Comparison of ENCODE assay signal across 8 cellular contexts in genomic region chrX:9708923-9709553, GRCh38. TPM values are rescaled to one million over a fixed set of nuclear protein-coding genes. Genes with fewer than 3 reads are reported as not detected.
DNase-seq lines count a peak whose midpoint lies in the region; ATAC-seq and TF ChIP-seq lines count a peak whose summit lies in the region.

No MANE protein-coding gene starts in this region.

- H3K4me1 Mint-ChIP-seq in H9, result peaks cover 5 to 7% of the 10 kb centered on the region in 2 experiments
- peaks cover 6% of the 10 kb centered on the region for H3K4me1 Mint-ChIP-seq in activated naive CD8-positive, alpha-beta T cell treated with anti-CD3 and anti-CD28 coated beads, Interleukin-2, amount 10 ng/mL, durations not matched to agents 7 days and 5 days

- no peak overlapping the region for H3K4me2 ChIP-seq in H9 (ENCODE audit: insufficient read depth, insufficient read length, low read length)

- no peak overlapping the region; a peak in 1 of 5 replicates for H3K4me3 Mint-ChIP-seq in H9
- H3K4me3 Mint-ChIP-seq in activated naive CD8-positive, alpha-beta T cell treated with anti-CD3 and anti-CD28 coated beads, Interleukin-2, amount 10 ng/mL, durations not matched to agents 7 days and 5 days, result no peak overlapping the region

- H4K91ac ChIP-seq in H9 (ENCODE audit: insufficient read length, low read depth, low read length), result no peak overlapping the region

- H2AK5ac ChIP-seq in H9 (ENCODE audit: insufficient read length, low read length), result no peak overlapping the region

- H3K79me1 ChIP-seq in H9 (ENCODE audit: insufficient read depth, low read depth, low read length, poor library complexity, severe bottlenecking), result no peaks in the 10 kb centered on the region

- H3K23me2 ChIP-seq in H9 (ENCODE audit: insufficient read length, low read depth, low read length, poor library complexity, severe bottlenecking), result no peaks in the 10 kb centered on the region

- H2AFZ ChIP-seq in H9 (ENCODE audit: low read length), result no peak overlapping the region

- no peak overlapping the region for H3K14ac ChIP-seq in H9 (ENCODE audit: insufficient read depth, low read length)

- no peaks in the 10 kb centered on the region for H4K20me1 ChIP-seq in H9 (ENCODE audit: control insufficient read depth, insufficient read depth, insufficient read length)

- H3K27me3 Mint-ChIP-seq in H9 (ENCODE audit: low read depth), result peaks cover under 1% of the 10 kb centered on the region; the same call in 1 of the 2 replicates
- H3K27me3 Mint-ChIP-seq in activated naive CD8-positive, alpha-beta T cell treated with anti-CD3 and anti-CD28 coated beads, Interleukin-2, amount 10 ng/mL, durations not matched to agents 7 days and 5 days, result no peaks in the 10 kb centered on the region

- H3K18ac ChIP-seq in H9 (ENCODE audit: insufficient read length, low read depth, low read length), result no peak overlapping the region

- H3K4me1 ChIP-seq in H9 (ENCODE audit: insufficient read depth, low read length), result 0 out of 2 replicates have a peak, but pooled peaks cover 3% of the 10 kb centered on the region

- H2BK15ac ChIP-seq in H9 (ENCODE audit: low read depth, low read length), result no peak overlapping the region

- no peak overlapping the region for H3K9ac ChIP-seq in H9 (ENCODE audit: extremely low read depth, insufficient read length, low read length)

- H3K36me3 Mint-ChIP-seq in H9 (ENCODE audit: insufficient read depth in 1 of 3, low read depth in 3 of 3), result peaks cover 52 to 70% (median 57%) of the 10 kb centered on the region in 3 experiments
- peaks cover 8% of the 10 kb centered on the region for H3K36me3 Mint-ChIP-seq in activated naive CD8-positive, alpha-beta T cell treated with anti-CD3 and anti-CD28 coated beads, Interleukin-2, amount 10 ng/mL, durations not matched to agents 7 days and 5 days

- H3K79me2 ChIP-seq in H9 (ENCODE audit: insufficient read depth, low read length), result no peaks in the 10 kb centered on the region

- H3K9me3 Mint-ChIP-seq in H9, result peaks cover 18 to 60% of the 10 kb centered on the region in 2 experiments
- H3K9me3 Mint-ChIP-seq in activated naive CD8-positive, alpha-beta T cell treated with anti-CD3 and anti-CD28 coated beads, Interleukin-2, amount 10 ng/mL, durations not matched to agents 7 days and 5 days, result no peaks in the 10 kb centered on the region

- H4K5ac ChIP-seq in H9 (ENCODE audit: insufficient read length, low read depth, low read length), result no peak overlapping the region

- no peaks in the 10 kb centered on the region for H3K27me3 ChIP-seq in H9 (ENCODE audit: insufficient read depth, low read length)

- no peak overlapping the region for H3K4ac ChIP-seq in H9 (ENCODE audit: low read depth, low read length)

- no peak overlapping the region for H3T11ph ChIP-seq in H9 (ENCODE audit: low read length)

- no peak overlapping the region for H2BK12ac ChIP-seq in H9 (ENCODE audit: insufficient read length, low read depth, low read length)

- H3K27ac ChIP-seq in H9 (ENCODE audit: insufficient read length, low read depth, low read length), result no peak overlapping the region

- peak; percentile 82 for ATAC-seq in activated naive CD8-positive, alpha-beta T cell treated with anti-CD3 and anti-CD28 coated beads, Interleukin-2, amount 10 ng/mL, durations not matched to agents 7 days and 5 days (ENCODE audit: low read depth)
- ATAC-seq in HG03139 (IDR thresholded peaks at IDR 0.05; ENCODE audit: unreplicated experiment), result no peak

- no peak overlapping the region for H4K8ac ChIP-seq in H9 (replicated peaks; ENCODE audit: insufficient read length, low read depth, low read length)

- intact Hi-C loops in cardiac septum (cut with DNase I), result loop anchor here (10.0 kb wide), 2 partner anchors 734 to 894 kb away; no protein-coding TSS in a partner anchor

- DNase-seq in GDM1 (lab: John Stamatoyannopoulos, UW) (peak; percentile 67), H9 (peak; percentile 67), MV-4-11 (lab: John Stamatoyannopoulos, UW) (peak; percentile 66), SW480 (ENCODE audit: low spot score) (peak; percentile 61), cardiac septum (ENCODE audit: low spot score) (peak; percentile 88), pulmonary artery endothelial cell (ENCODE audit: low read depth, low spot score) (peak; percentile 19)
- peak; percentile 82 for DNase-seq in activated naive CD8-positive, alpha-beta T cell treated with anti-CD3 and anti-CD28 coated beads, Interleukin-2, amount 10 ng/mL, durations not matched to agents 7 days and 5 days

- POLR2A ChIA-PET in activated naive CD8-positive, alpha-beta T cell treated with anti-CD3 and anti-CD28 coated beads, Interleukin-2, amount 10 ng/mL, durations not matched to agents 7 days and 5 days (lab: Charles Lee), result no interaction called here

- no peak overlapping the region for H2BK20ac ChIP-seq in H9 (ENCODE audit: low read depth, low read length, poor library complexity, severe bottlenecking)

- H3K23ac ChIP-seq in H9 (ENCODE audit: insufficient read length, low read depth, low read length), result no peak overlapping the region

- no peak overlapping the region for H3K56ac ChIP-seq in H9 (ENCODE audit: insufficient read length, low read depth, low read length)

- no CpG with 5 or more reads among the region's 17 CpGs for WGBS in H9 (ENCODE audit: extremely low coverage, insufficient read length, low lambda C conversion rate)

- H2BK5ac ChIP-seq in H9 (ENCODE audit: insufficient read length, low read length), result no peak overlapping the region

- no peak overlapping the region for H2BK120ac ChIP-seq in H9 (ENCODE audit: low read depth, low read length, poor library complexity, severe bottlenecking)

- H3K27ac Mint-ChIP-seq in H9, result peak overlapping the region in 2 of 3 experiments; percentile 51 to 64; a peak in 2 of 7 replicates
- no peak overlapping the region for H3K27ac Mint-ChIP-seq in activated naive CD8-positive, alpha-beta T cell treated with anti-CD3 and anti-CD28 coated beads, Interleukin-2, amount 10 ng/mL, durations not matched to agents 7 days and 5 days

- no peaks in the 10 kb centered on the region for H3K9me3 ChIP-seq in H9 (ENCODE audit: control insufficient read depth, low read depth, low read length)

- peak; percentile 84 for TF ChIP-seq CTCF in H9 (conservative IDR thresholded peaks at IDR 0.05)

RNA-seq across cellular contexts. Expression of gene GPR143, which starts 56.6 kb away (rescaled TPM):
- 7.1 and 7.9 TPM in 2 replicates for total RNA-seq in H9 (2021)
- total RNA-seq in activated naive CD8-positive, alpha-beta T cell treated with anti-CD3 and anti-CD28 coated beads, Interleukin-2, amount 10 ng/mL, durations not matched to agents 7 days and 5 days, result not detected
- total RNA-seq in cardiac septum, result not detected
- total RNA-seq in pulmonary artery endothelial cell, result 2.3 and 3.1 TPM in 2 replicates

Comparison
In these comparisons a context has a peak if more than half of its experiments do, and no peak if none do; other contexts are left out.
1. DNase-seq: peak in every context shown above with its lines; median percentile 88 in cardiac septum; 82 in activated naive CD8-positive, alpha-beta T cell treated with anti-CD3 and anti-CD28 coated beads, Interleukin-2, amount 10 ng/mL, durations not matched to agents 7 days and 5 days; 67 in GDM1; 67 in H9; 66 in MV-4-11; 61 in SW480; 19 in pulmonary artery endothelial cell.